In the genomic region with DNA sequence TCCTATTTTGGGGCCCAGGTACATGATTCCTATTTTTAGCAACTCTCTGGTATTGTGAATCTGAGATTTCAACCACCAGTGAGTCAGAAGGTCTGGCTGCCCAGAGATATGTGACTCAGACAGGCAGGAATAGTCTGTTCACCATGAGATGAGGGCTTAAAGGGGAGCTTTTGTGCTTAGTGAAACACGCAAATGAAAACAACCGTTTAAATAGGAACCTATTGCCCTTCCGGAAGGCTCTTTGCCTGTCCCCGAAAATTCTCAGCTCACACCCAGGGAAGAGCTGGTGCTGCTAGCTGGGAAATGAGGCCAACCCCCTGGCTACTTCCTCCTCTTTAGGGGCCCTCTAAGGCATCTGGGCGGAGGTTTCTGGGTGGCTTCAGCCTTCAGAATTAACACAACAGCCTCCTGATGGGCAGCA, we compare ENCODE assay signal across 8 cellular contexts.
DNase-seq lines count a peak whose midpoint lies in the region; ATAC-seq and TF ChIP-seq lines count a peak whose summit lies in the region.

No MANE protein-coding gene starts in this region.

- H3K27me3 Mint-ChIP-seq in activated CD8-positive, alpha-beta T cell treated with anti-CD3 and anti-CD28 coated beads for 36 hours, result no peaks in the 10 kb centered on the region
- H3K27me3 Mint-ChIP-seq in activated CD8-positive, alpha-beta T cell treated with anti-CD3 and anti-CD28 coated beads, Interleukin-2, amount 10 ng/mL, durations not matched to agents 7 days and 5 days (ENCODE audit: low read depth), result peaks cover 5% of the 10 kb centered on the region
- H3K27me3 Mint-ChIP-seq in glutamatergic neuron (ENCODE audit: unreplicated experiment), result peaks cover 4% of the 10 kb centered on the region

- peak; percentile 11 for DNase-seq in activated CD8-positive, alpha-beta T cell treated with anti-CD3 and anti-CD28 coated beads for 36 hours
- DNase-seq in activated CD8-positive, alpha-beta T cell treated with anti-CD3 and anti-CD28 coated beads, Interleukin-2, amount 10 ng/mL, durations not matched to agents 7 days and 5 days, result no peak
- DNase-seq in SJSA1 (ENCODE audit: low read depth in 1 of 2, low spot score in 2 of 2), result peak; percentile 85 to 92
- no peak for DNase-seq in glutamatergic neuron
- DNase-seq in stromal cell of bone marrow (ENCODE audit: low read depth), result peak; percentile 92
- DNase-seq in activated CD4-positive, alpha-beta T cell treated with anti-CD3 and anti-CD28 coated beads, Interleukin-2, amount 50 U/mL, for 1 hour, result no peak
- DNase-seq in nucleus accumbens (lab: John Stamatoyannopoulos, UW), result no peak

- peaks cover 90% of the 10 kb centered on the region for H3K4me1 ChIP-seq in SJSA1 (replicated peaks)

- H3K4me3 ChIP-seq in SJSA1, result no peak overlapping the region

- POLR2A ChIA-PET in activated CD8-positive, alpha-beta T cell treated with anti-CD3 and anti-CD28 coated beads for 36 hours (lab: Charles Lee), result no interaction called here
- POLR2A ChIA-PET in activated CD8-positive, alpha-beta T cell treated with anti-CD3 and anti-CD28 coated beads, Interleukin-2, amount 10 ng/mL, durations not matched to agents 7 days and 5 days (lab: Charles Lee), result no interaction called here

- H3K27ac Mint-ChIP-seq in activated CD8-positive, alpha-beta T cell treated with anti-CD3 and anti-CD28 coated beads for 36 hours, result no peak overlapping the region
- H3K27ac Mint-ChIP-seq in activated CD8-positive, alpha-beta T cell treated with anti-CD3 and anti-CD28 coated beads, Interleukin-2, amount 10 ng/mL, durations not matched to agents 7 days and 5 days, result no peak overlapping the region
- H3K27ac Mint-ChIP-seq in glutamatergic neuron (ENCODE audit: unreplicated experiment), result peak overlapping the region; percentile 73

- no peak overlapping the region for H3K4me3 Mint-ChIP-seq in activated CD8-positive, alpha-beta T cell treated with anti-CD3 and anti-CD28 coated beads for 36 hours
- no peak overlapping the region for H3K4me3 Mint-ChIP-seq in activated CD8-positive, alpha-beta T cell treated with anti-CD3 and anti-CD28 coated beads, Interleukin-2, amount 10 ng/mL, durations not matched to agents 7 days and 5 days
- H3K4me3 Mint-ChIP-seq in glutamatergic neuron (ENCODE audit: unreplicated experiment), result no peak overlapping the region

- H3K36me3 Mint-ChIP-seq in activated CD8-positive, alpha-beta T cell treated with anti-CD3 and anti-CD28 coated beads for 36 hours (ENCODE audit: low read depth), result no peaks in the 10 kb centered on the region
- no peaks in the 10 kb centered on the region for H3K36me3 Mint-ChIP-seq in activated CD8-positive, alpha-beta T cell treated with anti-CD3 and anti-CD28 coated beads, Interleukin-2, amount 10 ng/mL, durations not matched to agents 7 days and 5 days (ENCODE audit: low read depth)
- H3K36me3 Mint-ChIP-seq in glutamatergic neuron (ENCODE audit: unreplicated experiment), result no peaks in the 10 kb centered on the region

- ATAC-seq in activated CD8-positive, alpha-beta T cell treated with anti-CD3 and anti-CD28 coated beads for 36 hours, result peak; percentile 62
- no peak for ATAC-seq in activated CD8-positive, alpha-beta T cell treated with anti-CD3 and anti-CD28 coated beads, Interleukin-2, amount 10 ng/mL, durations not matched to agents 7 days and 5 days
- peak; percentile 91 for ATAC-seq in HG03064 (IDR thresholded peaks at IDR 0.05; ENCODE audit: low read depth, unreplicated experiment)

- intact Hi-C loops in activated CD8-positive, alpha-beta T cell treated with anti-CD3 and anti-CD28 coated beads for 36 hours (cut with micrococcal nuclease), result no loop called here

- no peaks in the 10 kb centered on the region for H3K9me3 Mint-ChIP-seq in activated CD8-positive, alpha-beta T cell treated with anti-CD3 and anti-CD28 coated beads for 36 hours
- H3K9me3 Mint-ChIP-seq in activated CD8-positive, alpha-beta T cell treated with anti-CD3 and anti-CD28 coated beads, Interleukin-2, amount 10 ng/mL, durations not matched to agents 7 days and 5 days (ENCODE audit: insufficient read depth), result no peaks in the 10 kb centered on the region
- peaks cover 5% of the 10 kb centered on the region for H3K9me3 Mint-ChIP-seq in glutamatergic neuron (ENCODE audit: unreplicated experiment)

- no peaks in the 10 kb centered on the region for H3K9me3 ChIP-seq in SJSA1 (replicated peaks)

- H3K27ac ChIP-seq in SJSA1, result peak overlapping the region; percentile 92

- no peaks in the 10 kb centered on the region for H3K36me3 ChIP-seq in SJSA1

- peaks cover 2% of the 10 kb centered on the region for H3K4me1 Mint-ChIP-seq in activated CD8-positive, alpha-beta T cell treated with anti-CD3 and anti-CD28 coated beads for 36 hours (ENCODE audit: low read depth)
- no peaks in the 10 kb centered on the region for H3K4me1 Mint-ChIP-seq in activated CD8-positive, alpha-beta T cell treated with anti-CD3 and anti-CD28 coated beads, Interleukin-2, amount 10 ng/mL, durations not matched to agents 7 days and 5 days (ENCODE audit: low read depth)
- H3K4me1 Mint-ChIP-seq in glutamatergic neuron (ENCODE audit: low read depth, unreplicated experiment), result peaks cover 36% of the 10 kb centered on the region

- no peak for TF ChIP-seq CTCF in activated CD8-positive, alpha-beta T cell treated with anti-CD3 and anti-CD28 coated beads for 36 hours (IDR thresholded peaks at IDR 0.05)
- TF ChIP-seq CTCF in glutamatergic neuron (IDR thresholded peaks at IDR 0.05; ENCODE audit: partially characterized antibody, unreplicated experiment), result no peak

- H3K27me3 ChIP-seq in SJSA1 (replicated peaks), result no peaks in the 10 kb centered on the region

- CTCF ChIA-PET in activated CD8-positive, alpha-beta T cell treated with anti-CD3 and anti-CD28 coated beads for 36 hours (lab: Charles Lee), result no interaction called here
- CTCF ChIA-PET in activated CD8-positive, alpha-beta T cell treated with anti-CD3 and anti-CD28 coated beads, Interleukin-2, amount 10 ng/mL, durations not matched to agents 7 days and 5 days (lab: Charles Lee), result no interaction called here

Comparison
In these comparisons a context has a peak if more than half of its experiments do, and no peak if none do; other contexts are left out.
1. DNase-seq: peak in activated CD8-positive, alpha-beta T cell treated with anti-CD3 and anti-CD28 coated beads for 36 hours (single experiment), SJSA1 (2 of 2) and stromal cell of bone marrow (single experiment); none in activated CD8-positive, alpha-beta T cell treated with anti-CD3 and anti-CD28 coated beads, Interleukin-2, amount 10 ng/mL, durations not matched to agents 7 days and 5 days (single experiment), glutamatergic neuron (single experiment), activated CD4-positive, alpha-beta T cell treated with anti-CD3 and anti-CD28 coated beads, Interleukin-2, amount 50 U/mL, for 1 hour (single experiment) and nucleus accumbens (0 of 56).